8 cellular contexts compared by ENCODE assay signal in genomic region chr6:44072452-44072958, GRCh38. TPM values are rescaled to one million over a fixed set of nuclear protein-coding genes. Genes with fewer than 3 reads are reported as not detected.
DNase-seq lines count a peak whose midpoint lies in the region; ATAC-seq and TF ChIP-seq lines count a peak whose summit lies in the region.

No MANE protein-coding gene starts in this region.

- H3K27ac ChIP-seq in SU-DHL-6 (ENCODE audit: low read depth, low read length) (no peak overlapping the region), thyroid gland (peak overlapping the region in 2 of 3 donors; percentile 1 to 38)

- peaks cover 11 to 42% of the 10 kb centered on the region in 2 donors for H3K4me1 ChIP-seq in thyroid gland

- WGBS in thyroid gland, 2 donors = 86 to 93% methylated on average over 2 to 4 of the region's 4 CpGs

- H3K4me3 Mint-ChIP-seq in activated T-cell treated with anti-CD3 and anti-CD28 coated beads, Interleukin-2, amount 50 U/mL, for 72 hours = peak overlapping the region; percentile 90 to 93
- peak overlapping the region; percentile 86 to 96 (median 93) for H3K4me3 Mint-ChIP-seq in immature natural killer cell

- TF ChIP-seq POLR2A in thyroid gland (IDR thresholded peaks at IDR 0.05) = no peak

- H3K4me1 Mint-ChIP-seq in activated T-cell treated with anti-CD3 and anti-CD28 coated beads, Interleukin-2, amount 50 U/mL, for 72 hours (ENCODE audit: low read depth) = peaks cover 19% of the 10 kb centered on the region
- peaks cover 14 to 18% of the 10 kb centered on the region in 2 donors for H3K4me1 Mint-ChIP-seq in immature natural killer cell

- no peak overlapping the region for H3K27ac Mint-ChIP-seq in activated T-cell treated with anti-CD3 and anti-CD28 coated beads, Interleukin-2, amount 50 U/mL, for 72 hours
- peak overlapping the region in 3 of 6 donors; percentile 13 to 76 (median 47) for H3K27ac Mint-ChIP-seq in immature natural killer cell

- no peaks in the 10 kb centered on the region for H3K36me3 Mint-ChIP-seq in activated T-cell treated with anti-CD3 and anti-CD28 coated beads, Interleukin-2, amount 50 U/mL, for 72 hours (ENCODE audit: insufficient read depth in 2 of 2)
- no peaks in the 10 kb centered on the region for H3K36me3 Mint-ChIP-seq in immature natural killer cell

- no peaks in the 10 kb centered on the region for H3K9me2 ChIP-seq in SU-DHL-6 (replicated peaks; ENCODE audit: insufficient read depth, low read length)

- H3K27me3 ChIP-seq in SU-DHL-6 (ENCODE audit: low read length) (no peaks in the 10 kb centered on the region), thyroid gland (no peaks in the 10 kb centered on the region)

- H3K27me3 Mint-ChIP-seq in activated T-cell treated with anti-CD3 and anti-CD28 coated beads, Interleukin-2, amount 50 U/mL, for 72 hours (ENCODE audit: low read depth) = peaks cover 29% of the 10 kb centered on the region
- H3K27me3 Mint-ChIP-seq in immature natural killer cell (ENCODE audit: low read depth in 3 of 3) = peaks cover 6 to 16% (median 10%) of the 10 kb centered on the region in 3 donors

- no peaks in the 10 kb centered on the region for H3K9me3 Mint-ChIP-seq in activated T-cell treated with anti-CD3 and anti-CD28 coated beads, Interleukin-2, amount 50 U/mL, for 72 hours
- H3K9me3 Mint-ChIP-seq in immature natural killer cell = no peaks in the 10 kb centered on the region

- POLR2A ChIA-PET in GM10248 (lab: Yijun Ruan, JAX) = interaction anchor here (0.5 to 1.0 kb wide), 3 partner anchors 102 to 302 kb away, joined by 4 to 5 read pairs (median 4); partner anchors contain the start of gene VEGFA

- H3K36me3 ChIP-seq in SU-DHL-6 (ENCODE audit: low read length) = no peaks in the 10 kb centered on the region
- no peaks in the 10 kb centered on the region for H3K36me3 ChIP-seq in thyroid gland

- H3F3A ChIP-seq in SU-DHL-6 (ENCODE audit: insufficient read depth) = peaks cover 14% of the 10 kb centered on the region

- TF ChIP-seq CTCF in SU-DHL-6 (IDR thresholded peaks at IDR 0.05; ENCODE audit: insufficient read depth, low read length, poor library complexity, severe bottlenecking) (no peak), thyroid gland (IDR thresholded peaks at IDR 0.05) (no peak), GM10248 (IDR thresholded peaks at IDR 0.05; ENCODE audit: control extremely low read depth, extremely low read depth, low read depth, missing control alignments) (no peak), GM20000 (IDR thresholded peaks at IDR 0.05; ENCODE audit: extremely low read depth, missing control alignments) (no peak)

- H3K4me2 ChIP-seq in SU-DHL-6 (ENCODE audit: low read depth, low read length, poor library complexity, severe bottlenecking) = peak overlapping the region; percentile 74

- no peak for DNase-seq in activated T-cell treated with anti-CD3 and anti-CD28 coated beads, Interleukin-2, amount 50 U/mL, for 72 hours
- DNase-seq in activated T-cell treated with anti-CD3 and anti-CD28 coated beads, Interleukin-2, amount 50 U/mL, for 48 hours = no peak
- DNase-seq in immature natural killer cell (no peak), thyroid gland (no peak), GM10248 (ENCODE audit: extremely low spot score) (no peak), dermis blood vessel endothelial cell (no peak), GM20000 (ENCODE audit: low spot score) (no peak)

- H3K9me3 ChIP-seq in SU-DHL-6 (ENCODE audit: insufficient read depth, low read length) = no peaks in the 10 kb centered on the region
- no peaks in the 10 kb centered on the region for H3K9me3 ChIP-seq in thyroid gland

- peak overlapping the region; percentile 58 for H2AFZ ChIP-seq in SU-DHL-6 (ENCODE audit: low read depth, low read length, severe bottlenecking)

- peak overlapping the region; percentile 51 for H3K4me3 ChIP-seq in SU-DHL-6 (ENCODE audit: insufficient read depth, low read length, poor library complexity, severe bottlenecking)
- peak overlapping the region in 1 of 3 donors; percentile 32 for H3K4me3 ChIP-seq in thyroid gland (replicated peaks in 1 of 3)

- no peak for ATAC-seq in activated T-cell treated with anti-CD3 and anti-CD28 coated beads, Interleukin-2, amount 50 U/mL, for 72 hours (replicated peaks in 1 of 2)

- CTCF ChIA-PET in GM10248 (lab: Yijun Ruan, JAX) = interaction anchor here (1.5 to 10.2 kb wide), 13 partner anchors 8 to 405 kb away, joined by 3 to 174 read pairs (median 14); partner anchors contain the start of gene VEGFA

- H4K20me1 ChIP-seq in SU-DHL-6 (ENCODE audit: low read depth, low read length) = no peaks in the 10 kb centered on the region

- intact Hi-C loops in thyroid gland (cut with DNase I) = loop anchor here (10.0 kb wide), 1 partner anchor 108 kb away; no protein-coding TSS in a partner anchor

- peak overlapping the region; percentile 52 for H3K9ac ChIP-seq in SU-DHL-6 (ENCODE audit: low read length)

- H3K79me2 ChIP-seq in SU-DHL-6 (ENCODE audit: insufficient read depth, low read length) = no peaks in the 10 kb centered on the region

RNA-seq across cellular contexts. Expression of gene MRPL14, which starts 54.7 kb away (rescaled TPM):
- 10 to 100 TPM; 31.6 to 33.6 TPM for total RNA-seq in activated T-cell treated with anti-CD3 and anti-CD28 coated beads, Interleukin-2, amount 50 U/mL, for 72 hours
- 100 to 1,000 TPM; 107 to 178 (median 120) TPM for polyA plus RNA-seq in immature natural killer cell
- total RNA-seq in thyroid gland (10 to 100 TPM; 26.5 to 80.5 (median 31.1) TPM), dermis blood vessel endothelial cell (48.1 and 75.4 TPM in 2 replicates)

RNA-seq across cellular contexts. Expression of gene TMEM63B, which starts 54.8 kb away (rescaled TPM):
- 10 to 100 TPM; 16.3 to 17.9 TPM for total RNA-seq in activated T-cell treated with anti-CD3 and anti-CD28 coated beads, Interleukin-2, amount 50 U/mL, for 72 hours
- 1 to 10 TPM in 2 of 3 donors, under 1 TPM in 1; 0.25 to 1.7 (median 1.5) TPM for polyA plus RNA-seq in immature natural killer cell
- total RNA-seq in thyroid gland = 10 to 100 TPM; 21.6 to 41.7 (median 29.3) TPM
- total RNA-seq in dermis blood vessel endothelial cell = 33.0 and 36.3 TPM in 2 replicates
